9 cellular contexts compared by ENCODE assay signal in the genomic region with DNA sequence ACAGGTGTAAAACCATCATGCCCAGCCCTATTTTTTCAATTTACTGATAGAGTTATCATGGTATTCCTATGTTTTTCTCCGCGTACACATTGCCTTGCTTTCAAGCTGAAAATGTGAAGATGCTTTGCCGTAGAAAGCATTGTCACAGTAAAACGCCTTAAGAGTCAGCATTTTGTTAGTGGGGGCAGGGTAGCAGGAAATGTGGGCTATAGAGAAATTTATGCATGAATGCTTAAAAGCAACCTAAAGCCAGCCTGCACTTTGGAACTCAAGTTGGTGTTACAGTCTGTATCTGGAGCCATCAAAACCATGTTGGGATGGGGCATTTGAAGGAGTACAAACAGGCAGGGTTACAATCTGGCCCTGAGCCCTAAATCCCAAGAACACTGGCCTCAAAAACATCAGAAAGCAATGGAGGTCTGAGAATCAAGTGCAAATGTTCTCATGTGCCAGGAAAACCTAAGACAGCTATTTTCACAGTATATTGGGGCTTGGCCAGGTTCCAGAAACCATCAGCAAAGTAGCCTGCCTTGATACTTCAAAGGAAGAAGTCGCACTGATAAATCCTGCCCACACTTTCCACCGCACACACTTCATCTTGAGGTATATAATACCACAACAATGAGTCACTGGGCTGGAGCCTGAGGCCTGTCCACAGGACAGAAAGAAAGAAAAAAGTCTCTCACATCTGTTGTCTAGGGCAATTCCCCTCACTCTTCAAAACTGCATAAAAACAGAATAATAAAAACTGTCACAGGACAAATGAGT.
DNase-seq lines count a peak whose midpoint lies in the region; ATAC-seq, FAIRE-seq and TF ChIP-seq lines count a peak whose summit lies in the region.
"Had no signal": no experiment of that assay in that cellular context is flagged by ENCODE, and none has a peak within 500 bp of the region (broad histone marks: within the 10 kb centered on the region; RNA-seq: fewer than 3 reads in every experiment).

No MANE protein-coding gene starts in this region.

- H3K14ac ChIP-seq in mesenchymal stem cell (ENCODE audit: low read length in 2 of 2), result no peak overlapping the region

- H2AFZ ChIP-seq in PC-9, result no peak overlapping the region
- no peak overlapping the region for H2AFZ ChIP-seq in mesenchymal stem cell (ENCODE audit: low read depth, low read length)

- no peak overlapping the region for H3K18ac ChIP-seq in mesenchymal stem cell (ENCODE audit: low read depth in 1 of 2, low read length in 2 of 2)

- CTCF ChIA-PET in PC-9 (lab: Charles Lee), result no interaction called here
- CTCF ChIA-PET in activated naive CD4-positive, alpha-beta T cell treated with anti-CD3 and anti-CD28 coated beads, Interleukin-2, amount 10 ng/mL, durations not matched to agents 7 days and 5 days (lab: Charles Lee), result no interaction called here

- H3K27ac ChIP-seq in PC-9 (peak overlapping the region; percentile 89), mesenchymal stem cell (ENCODE audit: low read length, poor library complexity, severe bottlenecking) (peak overlapping the region; percentile 68), stomach (no peak overlapping the region)

- DNase-seq in A172 (ENCODE audit: low spot score) (peak; percentile 98), GM18507 (ENCODE audit: extremely low spot score, insufficient read length, low read depth) (peak; percentile 36), PC-9 (peak; percentile 82 to 97), mesenchymal stem cell (peak; percentile 89), stomach (peak; percentile 51), NCI-H1930 (lab: John Stamatoyannopoulos, UW) (no peak)
- peak; percentile 23 for DNase-seq in activated naive CD4-positive, alpha-beta T cell treated with anti-CD3 and anti-CD28 coated beads, Interleukin-2, amount 10 ng/mL, durations not matched to agents 7 days and 5 days

- H3K27me3 ChIP-seq in PC-9 (ENCODE audit: insufficient read depth, low read depth) (no peaks in the 10 kb centered on the region), mesenchymal stem cell (ENCODE audit: control insufficient read depth in 1 of 2, insufficient read depth in 1 of 2, low read length in 2 of 2) (no peaks in the 10 kb centered on the region), stomach (no peaks in the 10 kb centered on the region)

- H4K8ac ChIP-seq in mesenchymal stem cell (ENCODE audit: low read length), result no peak overlapping the region

- no peaks in the 10 kb centered on the region for H3K9me2 ChIP-seq in PC-9 (ENCODE audit: insufficient read depth)

- no TSS peak for BruUV-seq in PC-9 (replicated peaks; lab: Mats Ljungman, UMichigan)

- peak overlapping the region; percentile 17 for H2AK5ac ChIP-seq in mesenchymal stem cell (ENCODE audit: low read length, severe bottlenecking)

- peak; percentile 90 for ATAC-seq in HG03064 (IDR thresholded peaks at IDR 0.05; ENCODE audit: low read depth, unreplicated experiment)

- POLR2A ChIA-PET in PC-9 (lab: Charles Lee; ENCODE audit: unreplicated experiment), result interaction anchor here (1.0 kb wide), 1 partner anchor 55 kb away, joined by 13 read pairs; no protein-coding TSS in a partner anchor

- H3K4me1 ChIP-seq in PC-9 (replicated peaks; ENCODE audit: insufficient read depth) (peaks cover 40% of the 10 kb centered on the region), mesenchymal stem cell (ENCODE audit: control insufficient read depth, insufficient read depth, low read depth, low read length) (peaks cover 6% of the 10 kb centered on the region), stomach (peaks cover 0 to 14% (median 7%) of the 10 kb centered on the region in 4 donors)

- H2BK120ac ChIP-seq in mesenchymal stem cell (ENCODE audit: low read depth, low read length), result no peak overlapping the region

- H2BK15ac ChIP-seq in mesenchymal stem cell (ENCODE audit: low read depth, poor library complexity, severe bottlenecking), result no peak overlapping the region

- no peak for TF ChIP-seq POLR2A in stomach (IDR thresholded peaks at IDR 0.05)

- no peak for TF ChIP-seq CTCF in PC-9 (conservative IDR thresholded peaks at IDR 0.05)
- TF ChIP-seq CTCF in stomach (IDR thresholded peaks at IDR 0.05), result no peak

- intact Hi-C loops in PC-9 (cut with micrococcal nuclease; ENCODE audit: unreplicated experiment), result loop anchor here (1.0 kb wide), 2 partner anchors 10 to 69 kb away; no protein-coding TSS in a partner anchor
- intact Hi-C loops in stomach (cut with DNase I; ENCODE audit: low total_unique reads), result no loop called here

- H3K9me3 Mint-ChIP-seq in activated naive CD4-positive, alpha-beta T cell treated with anti-CD3 and anti-CD28 coated beads, Interleukin-2, amount 10 ng/mL, durations not matched to agents 7 days and 5 days, result no peaks in the 10 kb centered on the region
- H3K9me3 Mint-ChIP-seq: memory B cell had no signal

- peaks cover 22% of the 10 kb centered on the region for H3K27me3 Mint-ChIP-seq in activated naive CD4-positive, alpha-beta T cell treated with anti-CD3 and anti-CD28 coated beads, Interleukin-2, amount 10 ng/mL, durations not matched to agents 7 days and 5 days

- no peak overlapping the region for H3K4ac ChIP-seq in mesenchymal stem cell (ENCODE audit: low read depth in 1 of 2, low read length in 2 of 2)

- no peak overlapping the region for H3K4me3 ChIP-seq in PC-9
- H3K4me3 ChIP-seq in mesenchymal stem cell (ENCODE audit: insufficient read depth in 1 of 2, low read depth in 1 of 2, low read length in 2 of 2), result no peak overlapping the region
- H3K4me3 ChIP-seq in stomach, result no peak overlapping the region

- H3K4me2 ChIP-seq in PC-9 (peak overlapping the region; percentile 50), mesenchymal stem cell (ENCODE audit: low read length, poor library complexity, severe bottlenecking) (no peak overlapping the region)

- 60% methylated on average over 6 of the region's 6 CpGs for WGBS in mesenchymal stem cell
- WGBS in stomach, 5 donors, result 63 to 78% (median 67%) methylated on average over 6 of the region's 6 CpGs

- no peaks in the 10 kb centered on the region for H3K9me3 ChIP-seq in PC-9 (ENCODE audit: insufficient read depth, low read depth)
- no peaks in the 10 kb centered on the region for H3K9me3 ChIP-seq in mesenchymal stem cell (ENCODE audit: control insufficient read depth, low read length)
- no peaks in the 10 kb centered on the region for H3K9me3 ChIP-seq in stomach

- H3K4me1 Mint-ChIP-seq in activated naive CD4-positive, alpha-beta T cell treated with anti-CD3 and anti-CD28 coated beads, Interleukin-2, amount 10 ng/mL, durations not matched to agents 7 days and 5 days, result peaks cover 8% of the 10 kb centered on the region

- peaks cover 22% of the 10 kb centered on the region for H3F3A ChIP-seq in PC-9 (ENCODE audit: insufficient read depth, low read depth)

- no peak overlapping the region for H4K91ac ChIP-seq in mesenchymal stem cell (ENCODE audit: low read length)

- H3K4me3 Mint-ChIP-seq in activated naive CD4-positive, alpha-beta T cell treated with anti-CD3 and anti-CD28 coated beads, Interleukin-2, amount 10 ng/mL, durations not matched to agents 7 days and 5 days, result no peak overlapping the region
- H3K4me3 Mint-ChIP-seq: memory B cell had no signal

- no peaks in the 10 kb centered on the region for H3K79me1 ChIP-seq in mesenchymal stem cell (replicated peaks; ENCODE audit: low read length, poor library complexity, severe bottlenecking)

- no peak overlapping the region for H3K23ac ChIP-seq in mesenchymal stem cell (ENCODE audit: low read length in 2 of 2)

- no peaks in the 10 kb centered on the region for H3K79me2 ChIP-seq in PC-9 (ENCODE audit: low read depth)

- H3K9ac ChIP-seq in mesenchymal stem cell (ENCODE audit: low read length), result no peak overlapping the region

- H3K36me3 ChIP-seq in PC-9 (ENCODE audit: low read depth), result no peaks in the 10 kb centered on the region
- no peaks in the 10 kb centered on the region for H3K36me3 ChIP-seq in mesenchymal stem cell (ENCODE audit: control insufficient read depth in 1 of 2, insufficient read depth in 2 of 2, low read depth in 1 of 2, low read length in 2 of 2)
- H3K36me3 ChIP-seq in stomach, result no peaks in the 10 kb centered on the region

- no peak for TF ChIP-seq EP300 in stomach (IDR thresholded peaks at IDR 0.05)

- H2BK5ac ChIP-seq in mesenchymal stem cell (ENCODE audit: low read depth, low read length, poor library complexity, severe bottlenecking), result no peak overlapping the region

- H2BK12ac ChIP-seq in mesenchymal stem cell (ENCODE audit: low read length in 2 of 2), result no peak overlapping the region

- H3K36me3 Mint-ChIP-seq in activated naive CD4-positive, alpha-beta T cell treated with anti-CD3 and anti-CD28 coated beads, Interleukin-2, amount 10 ng/mL, durations not matched to agents 7 days and 5 days, result no peaks in the 10 kb centered on the region
- H3K36me3 Mint-ChIP-seq: memory B cell had no signal

- no peak overlapping the region for H3K27ac Mint-ChIP-seq in activated naive CD4-positive, alpha-beta T cell treated with anti-CD3 and anti-CD28 coated beads, Interleukin-2, amount 10 ng/mL, durations not matched to agents 7 days and 5 days
- H3K27ac Mint-ChIP-seq: memory B cell had no signal

- FAIRE-seq in GM18507 (lab: Jason Lieb, UNC), result peak; percentile 91

- no peaks in the 10 kb centered on the region for H4K20me1 ChIP-seq in PC-9 (ENCODE audit: insufficient read depth)

Comparison
In these comparisons a context has a peak if more than half of its experiments do, and no peak if none do; other contexts are left out.
1. DNase-seq: peak in A172 (single experiment), GM18507 (single experiment), PC-9 (2 of 2), activated naive CD4-positive, alpha-beta T cell treated with anti-CD3 and anti-CD28 coated beads, Interleukin-2, amount 10 ng/mL, durations not matched to agents 7 days and 5 days (single experiment), mesenchymal stem cell (single experiment) and stomach (single experiment); none in NCI-H1930 (0 of 2).
2. H3K27ac ChIP-seq: peak in PC-9 (single experiment) and mesenchymal stem cell (single experiment); none in stomach (0 of 5).